ENCODE assay signal across 16 cellular contexts in the genomic region with DNA sequence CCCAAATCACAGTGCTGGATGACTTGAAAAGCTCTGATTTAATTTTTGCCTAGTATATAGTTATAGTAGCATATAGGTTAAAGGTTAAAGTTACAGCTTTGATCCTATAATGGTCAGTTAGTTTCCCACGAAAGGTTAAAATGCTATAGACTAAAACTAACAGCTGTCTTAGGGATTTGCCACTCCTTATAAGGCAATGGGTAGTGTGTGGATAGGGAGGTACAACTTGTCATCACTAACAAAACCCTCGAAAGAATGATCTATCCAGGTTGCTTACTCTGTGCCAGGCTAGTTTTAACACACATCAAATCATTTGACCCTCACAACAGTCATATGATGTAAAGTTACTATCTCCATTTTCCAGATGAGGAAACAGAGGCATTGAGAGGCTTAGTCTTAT.
"Had no signal": no experiment of that assay in that cellular context is flagged by ENCODE, and none has a peak within 500 bp of the region (broad histone marks: within the 10 kb centered on the region; RNA-seq: fewer than 3 reads in every experiment).

No MANE protein-coding gene starts in this region.

- ATAC-seq: activated T-cell treated with anti-CD3 and anti-CD28 coated beads, Interleukin-2, amount 50 U/mL, for 4 hours had no signal

- H3K4me3 Mint-ChIP-seq: activated CD4-positive, alpha-beta memory T cell treated with anti-CD3 and anti-CD28 coated beads for 36 hours; activated naive CD8-positive, alpha-beta T cell; activated T-cell treated with anti-CD3 and anti-CD28 coated beads, Interleukin-2, amount 50 U/mL, for 4 hours; neural crest cell; stimulated activated naive CD8-positive, alpha-beta T cell treated with anti-CD3 and anti-CD28 coated beads, Interleukin-15, Interleukin-2, amounts not matched to agents 100 ng/mL and 50 ng/mL, for 24 hours; T-helper 2 cell treated with Interferon-gamma antibody and Interleukin-4, amounts not matched to agents 5 μg/mL and 100 μg/mL, for 36 hours had no signal

- H3K27me3 ChIP-seq: esophagus muscularis mucosa, foreskin keratinocyte, ovary had no signal

- H3K9me3 Mint-ChIP-seq: activated CD4-positive, alpha-beta memory T cell treated with anti-CD3 and anti-CD28 coated beads for 36 hours; activated T-cell treated with anti-CD3 and anti-CD28 coated beads, Interleukin-2, amount 50 U/mL, for 4 hours; neural crest cell; stimulated activated naive CD8-positive, alpha-beta T cell treated with anti-CD3 and anti-CD28 coated beads, Interleukin-15, Interleukin-2, amounts not matched to agents 100 ng/mL and 50 ng/mL, for 24 hours; T-helper 2 cell treated with Interferon-gamma antibody and Interleukin-4, amounts not matched to agents 5 μg/mL and 100 μg/mL, for 36 hours had no signal

- DNase-seq: activated CD4-positive, alpha-beta memory T cell treated with anti-CD3 and anti-CD28 coated beads for 36 hours; activated CD4-positive, alpha-beta T cell treated with anti-CD3 and anti-CD28 coated beads for 1 hour; activated gamma-delta T cell; activated T-cell treated with anti-CD3 and anti-CD28 coated beads, Interleukin-2, amount 50 U/mL, for 4 hours; anterior cingulate cortex; dermis blood vessel endothelial cell; foreskin keratinocyte; head of caudate nucleus; ovary; stimulated activated CD4-positive, alpha-beta T cell treated with anti-CD3 and anti-CD28 coated beads, Interleukin-15, amount 100 ng/mL, for 24 hours; stimulated activated CD4-positive, alpha-beta T cell treated with anti-CD3 and anti-CD28 coated beads, Interleukin-4, amount 100 ng/mL, for 24 hours had no signal

- H3K27ac ChIP-seq: esophagus muscularis mucosa, foreskin keratinocyte, ovary had no signal

- H3K27ac Mint-ChIP-seq: activated CD4-positive, alpha-beta memory T cell treated with anti-CD3 and anti-CD28 coated beads for 36 hours; activated naive CD8-positive, alpha-beta T cell; stimulated activated naive CD8-positive, alpha-beta T cell treated with anti-CD3 and anti-CD28 coated beads, Interleukin-15, Interleukin-2, amounts not matched to agents 100 ng/mL and 50 ng/mL, for 24 hours; T-helper 2 cell treated with Interferon-gamma antibody and Interleukin-4, amounts not matched to agents 5 μg/mL and 100 μg/mL, for 36 hours had no signal

- H3K9me3 ChIP-seq: esophagus muscularis mucosa, ovary had no signal

- H3K36me3 ChIP-seq: esophagus muscularis mucosa, ovary had no signal

- H3K27me3 Mint-ChIP-seq: activated CD4-positive, alpha-beta memory T cell treated with anti-CD3 and anti-CD28 coated beads for 36 hours; activated naive CD8-positive, alpha-beta T cell; stimulated activated naive CD8-positive, alpha-beta T cell treated with anti-CD3 and anti-CD28 coated beads, Interleukin-15, Interleukin-2, amounts not matched to agents 100 ng/mL and 50 ng/mL, for 24 hours had no signal

- H3K4me3 ChIP-seq: esophagus muscularis mucosa, ovary had no signal
